In the genomic region with DNA sequence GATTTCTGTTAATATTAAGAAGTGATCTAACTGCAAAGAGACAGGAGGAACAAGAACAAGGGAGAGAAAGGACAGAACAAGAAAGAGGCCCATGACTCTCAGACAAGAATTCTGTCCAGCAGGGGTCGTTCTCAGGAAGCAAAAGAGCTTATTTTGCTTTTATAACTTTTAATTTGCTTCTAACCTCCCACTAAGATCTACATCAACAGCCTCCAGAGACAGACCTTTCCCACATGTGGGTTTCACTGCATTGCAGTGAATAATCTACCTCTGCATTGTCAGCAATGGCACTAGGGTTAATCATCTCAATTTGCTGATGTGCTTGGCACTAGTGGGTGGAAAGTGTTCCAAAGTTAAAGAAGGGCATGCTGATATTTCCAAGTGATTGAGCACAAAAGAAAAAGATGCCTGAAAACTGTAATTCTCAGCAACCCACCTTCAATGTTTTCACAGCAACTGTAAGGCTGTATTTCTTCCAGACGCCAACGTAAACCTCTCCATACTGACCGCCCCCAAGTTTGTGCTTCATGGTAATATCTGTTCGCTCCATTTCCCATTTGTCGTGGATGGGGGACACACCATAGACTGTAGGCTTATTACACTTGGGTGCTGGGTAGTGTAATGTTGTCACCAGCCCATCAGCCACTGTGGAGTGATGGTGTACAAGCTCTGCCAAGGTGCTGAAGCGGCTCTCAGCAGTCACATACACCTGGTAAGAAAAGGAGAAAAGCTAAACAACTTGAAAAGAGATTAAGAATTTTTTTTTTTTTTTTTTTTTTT, we compare ENCODE assay signal across 8 cellular contexts. TPM values are rescaled to one million over a fixed set of nuclear protein-coding genes. Genes with fewer than 3 reads are reported as not detected.
DNase-seq lines count a peak whose midpoint lies in the region; ATAC-seq lines count a peak whose summit lies in the region.

No MANE protein-coding gene starts in this region.

- H3K9me3 ChIP-seq in adipocyte (ENCODE audit: control insufficient read depth, low read length) = no peaks in the 10 kb centered on the region

- H3K27me3 ChIP-seq in adipocyte (replicated peaks; ENCODE audit: control insufficient read depth, insufficient read depth, low read length) = no peaks in the 10 kb centered on the region

- H3K36me3 ChIP-seq in adipocyte (ENCODE audit: control insufficient read depth, insufficient read depth, low read length, severe bottlenecking) = peaks cover 80% of the 10 kb centered on the region

- ATAC-seq in GM21367 (IDR thresholded peaks at IDR 0.05; ENCODE audit: unreplicated experiment) = no peak

- H3K4me3 ChIP-seq in adipocyte (ENCODE audit: low read length) = no peak overlapping the region

- peaks cover 31% of the 10 kb centered on the region for H3K4me1 ChIP-seq in adipocyte (ENCODE audit: control insufficient read depth, insufficient read depth, low read length)

- DNase-seq in NCI-H524 (lab: John Stamatoyannopoulos, UW) = peak; percentile 2 to 28
- DNase-seq in NCI-H524 treated with DMSO at 0.1 percent for 48 hours (lab: John Stamatoyannopoulos, UW) = no peak
- peak; percentile 62 for DNase-seq in NCI-H460 (ENCODE audit: extremely low read depth, low read depth)
- DNase-seq in adipocyte (ENCODE audit: low read depth) = peak; percentile 84
- peak; percentile 19 for DNase-seq in iPS-NIHi11 (ENCODE audit: low spot score)
- DNase-seq in stimulated activated CD4-positive, alpha-beta T cell treated with anti-CD3 and anti-CD28 coated beads, Interleukin-2, amount 100 ng/mL, for 24 hours = peak; percentile 20 to 51
- DNase-seq in cortex of kidney (lab: John Stamatoyannopoulos, UW) = no peak

- peak overlapping the region; percentile 37 for H3K9ac ChIP-seq in adipocyte (ENCODE audit: low read length)

RNA-seq across cellular contexts. Expression of gene TOR3A, which starts 39.5 kb away (rescaled TPM):
- total RNA-seq in NCI-H460 (2014; rRNA removed; shearing (Covaris generic)) = 82.1 and 98.0 TPM in 2 replicates
- polyA plus RNA-seq in NCI-H460 (2014; cell fraction: nucleus; rRNA removed) = 140 and 227 TPM in 2 replicates

Comparison
In these comparisons a context has a peak if more than half of its experiments do, and no peak if none do; other contexts are left out.
1. DNase-seq: peak in NCI-H524 (2 of 2), NCI-H460 (single experiment), adipocyte (single experiment), iPS-NIHi11 (single experiment) and stimulated activated CD4-positive, alpha-beta T cell treated with anti-CD3 and anti-CD28 coated beads, Interleukin-2, amount 100 ng/mL, for 24 hours (2 of 2); none in NCI-H524 treated with DMSO at 0.1 percent for 48 hours (single experiment) and cortex of kidney (single experiment).